In genomic region chr5:14141764-14142163, GRCh38 we compare ENCODE assay signal across 11 cellular contexts. TPM values are rescaled to one million over a fixed set of nuclear protein-coding genes. Genes with fewer than 3 reads are reported as not detected.
DNase-seq lines count a peak whose midpoint lies in the region; ATAC-seq and TF ChIP-seq lines count a peak whose summit lies in the region.
"Had no signal": no experiment of that assay in that cellular context is flagged by ENCODE, and none has a peak within 500 bp of the region (broad histone marks: within the 10 kb centered on the region; RNA-seq: fewer than 3 reads in every experiment).

No MANE protein-coding gene starts in this region.

- POLR2A ChIA-PET in CD8-positive, alpha-beta T cell (lab: Charles Lee) = no interaction called here
- POLR2A ChIA-PET in A673 (lab: Charles Lee; ENCODE audit: low non-redundant PET) (no interaction called here), GM10248 (lab: Yijun Ruan, JAX) (no interaction called here)

- H3K27ac Mint-ChIP-seq in CD8-positive, alpha-beta T cell = no peak overlapping the region
- peak overlapping the region; percentile 93 for H3K27ac Mint-ChIP-seq in osteocyte (ENCODE audit: unreplicated experiment)

- H3K36me3 ChIP-seq in CD8-positive, alpha-beta T cell (ENCODE audit: insufficient read depth, low read length) = no peaks in the 10 kb centered on the region
- H3K36me3 ChIP-seq in Karpas-422 (ENCODE audit: insufficient read depth, low read length) (no peaks in the 10 kb centered on the region), endocrine pancreas (ENCODE audit: control insufficient read depth, insufficient read depth, low read length) (no peaks in the 10 kb centered on the region), A673 (ENCODE audit: insufficient read depth, low read length, poor library complexity, severe bottlenecking) (no peaks in the 10 kb centered on the region)

- H3K36me3 Mint-ChIP-seq in CD8-positive, alpha-beta T cell = no peaks in the 10 kb centered on the region
- H3K36me3 Mint-ChIP-seq in osteocyte (ENCODE audit: unreplicated experiment) = no peaks in the 10 kb centered on the region

- no peaks in the 10 kb centered on the region for H3K9me2 ChIP-seq in Karpas-422 (replicated peaks; ENCODE audit: insufficient read depth, low read length)

- no peak overlapping the region for H3K27ac ChIP-seq in CD8-positive, alpha-beta T cell (ENCODE audit: low read depth, low read length)
- no peak overlapping the region for H3K27ac ChIP-seq in Karpas-422 (ENCODE audit: low read length)
- no peak overlapping the region for H3K27ac ChIP-seq in A673 (ENCODE audit: low read depth, low read length, poor library complexity, severe bottlenecking)

- H3K9ac ChIP-seq in Karpas-422 (ENCODE audit: low read length) (no peak overlapping the region), endocrine pancreas (ENCODE audit: control insufficient read depth, insufficient read depth, low read length) (peak overlapping the region; percentile 91)

- H3K4me3 Mint-ChIP-seq in CD8-positive, alpha-beta T cell = peak overlapping the region; percentile 9
- H3K4me3 Mint-ChIP-seq in osteocyte (ENCODE audit: unreplicated experiment) = peak overlapping the region; percentile 81

- H4K20me1 ChIP-seq in Karpas-422 (ENCODE audit: insufficient read depth, low read depth, low read length) = no peaks in the 10 kb centered on the region

- no TSS peak for BruUV-seq in A673 (replicated peaks; lab: Mats Ljungman, UMichigan)

- no peak overlapping the region for H3K4me3 ChIP-seq in CD8-positive, alpha-beta T cell (ENCODE audit: low read depth, low read length)
- H3K4me3 ChIP-seq in Karpas-422 (ENCODE audit: low read length) (no peak overlapping the region), endocrine pancreas (ENCODE audit: control insufficient read depth, insufficient read depth, low read length) (peak overlapping the region; percentile 84), A673 (ENCODE audit: low read depth, low read length, poor library complexity, severe bottlenecking) (no peak overlapping the region)

- no peaks in the 10 kb centered on the region for H3K9me3 Mint-ChIP-seq in CD8-positive, alpha-beta T cell
- H3K9me3 Mint-ChIP-seq in osteocyte (ENCODE audit: unreplicated experiment) = no peaks in the 10 kb centered on the region

- peaks cover 46% of the 10 kb centered on the region for H3K27me3 Mint-ChIP-seq in CD8-positive, alpha-beta T cell (ENCODE audit: low read depth)
- no peaks in the 10 kb centered on the region for H3K27me3 Mint-ChIP-seq in osteocyte (ENCODE audit: unreplicated experiment)

- no peak overlapping the region for H3K4me2 ChIP-seq in Karpas-422 (ENCODE audit: low read depth, low read length, poor library complexity, severe bottlenecking)

- H3K27me3 ChIP-seq in CD8-positive, alpha-beta T cell (ENCODE audit: insufficient read depth, low read length) = no peaks in the 10 kb centered on the region
- H3K27me3 ChIP-seq in Karpas-422 (ENCODE audit: low read length) = no peaks in the 10 kb centered on the region
- H3K27me3 ChIP-seq in endocrine pancreas (ENCODE audit: control insufficient read depth, insufficient read depth, low read length) = no peaks in the 10 kb centered on the region
- no peaks in the 10 kb centered on the region for H3K27me3 ChIP-seq in A673 (replicated peaks; ENCODE audit: insufficient read depth, low read depth, low read length, poor library complexity)
- H3K27me3 ChIP-seq: SJSA1 had no signal

- no peak for ATAC-seq in CD8-positive, alpha-beta T cell
- no peak for ATAC-seq in GM18502 (IDR thresholded peaks at IDR 0.05; ENCODE audit: poor library complexity, unreplicated experiment)

- CTCF ChIA-PET in CD8-positive, alpha-beta T cell (lab: Charles Lee) = no interaction called here
- CTCF ChIA-PET in A673 (lab: Charles Lee) (no interaction called here), GM10248 (lab: Yijun Ruan, JAX) (interaction anchor here (1.0 to 2.8 kb wide), 3 partner anchors 33 to 128 kb away, joined by 3 to 11 read pairs (median 9); no protein-coding TSS in a partner anchor)

- H3K9me3 ChIP-seq in CD8-positive, alpha-beta T cell (ENCODE audit: low read length) = no peaks in the 10 kb centered on the region
- H3K9me3 ChIP-seq in Karpas-422 (ENCODE audit: low read length) (no peaks in the 10 kb centered on the region), endocrine pancreas (ENCODE audit: control insufficient read depth, low read length) (no peaks in the 10 kb centered on the region), A673 (ENCODE audit: low read depth, low read length, poor library complexity, severe bottlenecking) (no peaks in the 10 kb centered on the region)
- H3K9me3 ChIP-seq: SJSA1 had no signal

- no peaks in the 10 kb centered on the region for H3K79me2 ChIP-seq in Karpas-422 (ENCODE audit: low read length)

- no peak for TF ChIP-seq CTCF in CD8-positive, alpha-beta T cell (IDR thresholded peaks at IDR 0.05)
- TF ChIP-seq CTCF in osteocyte (IDR thresholded peaks at IDR 0.05) = no peak
- TF ChIP-seq CTCF in A673 (conservative IDR thresholded peaks at IDR 0.05; ENCODE audit: low read depth, low read length) = no peak
- no peak for TF ChIP-seq CTCF in GM10248 (IDR thresholded peaks at IDR 0.05; ENCODE audit: control extremely low read depth, extremely low read depth, low read depth, missing control alignments)

- H3K4me1 Mint-ChIP-seq in CD8-positive, alpha-beta T cell (ENCODE audit: low read depth) = peaks cover 11% of the 10 kb centered on the region
- peaks cover 25% of the 10 kb centered on the region for H3K4me1 Mint-ChIP-seq in osteocyte (ENCODE audit: unreplicated experiment)

- no peak for DNase-seq in CD8-positive, alpha-beta T cell
- DNase-seq in Karpas-422 = peak; percentile 35
- DNase-seq in osteocyte (ENCODE audit: extremely low spot score, unreplicated experiment) = no peak
- no peak for DNase-seq in HCEC 1CT
- no peak for DNase-seq in A673 (ENCODE audit: low spot score)
- DNase-seq in GM10248 (ENCODE audit: extremely low spot score) = no peak
- DNase-seq: DMS 273 treated with DMSO at 0.1 percent for 48 hours, NCI-H510A treated with DMSO at 0.1 percent for 48 hours had no signal

- H3K4me1 ChIP-seq in CD8-positive, alpha-beta T cell (ENCODE audit: insufficient read depth, low read length) = peaks cover 13% of the 10 kb centered on the region
- H3K4me1 ChIP-seq in Karpas-422 (ENCODE audit: low read length) = peaks cover 4% of the 10 kb centered on the region; the same call in 1 of the 2 replicates
- H3K4me1 ChIP-seq in endocrine pancreas (ENCODE audit: control insufficient read depth, insufficient read depth, low read length) = peaks cover 5% of the 10 kb centered on the region
- peaks cover 14% of the 10 kb centered on the region for H3K4me1 ChIP-seq in A673 (ENCODE audit: insufficient read depth, low read length, poor library complexity, severe bottlenecking)

- intact Hi-C loops in CD8-positive, alpha-beta T cell (cut with DNase I, micrococcal nuclease) = loop anchor here (5.0 to 10.0 kb wide), 6 partner anchors 121 to 853 kb away; partner anchors contain the start of genes OTULIN (in 2 of the 2) and OTULINL (in 2 of the 2)
- intact Hi-C loops in A673 (cut with micrococcal nuclease; ENCODE audit: unreplicated experiment) = loop anchor here (5.0 kb wide), 1 partner anchor 126 kb away; no protein-coding TSS in a partner anchor

- no peak overlapping the region for H2AFZ ChIP-seq in Karpas-422 (ENCODE audit: low read length)

RNA-seq across cellular contexts. Expression of gene TRIO, which starts 1.4 kb away (rescaled TPM):
- total RNA-seq in CD8-positive, alpha-beta T cell = 1 to 10 TPM; 3.4 to 6.5 TPM
- total RNA-seq in Karpas-422 (2014; rRNA removed; shearing (Covaris generic); ENCODE audit: low replicate concordance) = 0.04 and 0.25 TPM in 2 replicates
- total RNA-seq in osteocyte = 336 and 341 TPM in 2 replicates
- total RNA-seq in A673 (2021) = 99.8 and 105 TPM in 2 replicates

Comparison
In these comparisons a context has a peak if more than half of its experiments do, and no peak if none do; other contexts are left out.
1. RNA of gene TRIO, which starts 1.4 kb away (total RNA-seq): 336 to 341 TPM in osteocyte and 99.8 to 105 TPM in A673; 3.4 to 6.5 TPM in CD8-positive, alpha-beta T cell and 0.04 to 0.25 TPM in Karpas-422; every median in the first group is over 10 times any median in the second.